Comparison of ENCODE assay signal across 1 cellular context in the genomic region with DNA sequence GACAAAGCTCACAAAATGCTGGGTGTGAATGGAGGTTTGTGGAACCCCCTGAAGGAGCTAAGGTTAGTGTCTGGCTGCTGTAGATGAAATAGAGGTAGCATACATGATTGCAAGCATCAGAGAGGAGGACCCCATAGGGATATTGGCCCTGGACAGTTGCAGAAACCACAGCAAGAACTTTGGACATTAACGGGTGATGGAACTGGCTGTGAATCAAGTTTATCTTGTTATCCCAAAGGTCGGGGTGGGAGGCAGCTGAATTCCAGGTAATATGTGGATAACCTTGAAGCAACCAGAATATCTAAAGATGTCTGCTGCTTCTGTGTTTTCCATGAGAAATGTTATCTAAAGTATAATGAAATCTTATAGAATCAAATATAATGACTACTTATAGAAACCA.
TF ChIP-seq lines count a peak whose summit lies in the region.

No MANE protein-coding gene starts in this region.

TF ChIP-seq in liver, 16 proteins besides CTCF, POLR2A, EP300 and RAD21 (continued from another document):
- TF ChIP-seq, protein P1, sequence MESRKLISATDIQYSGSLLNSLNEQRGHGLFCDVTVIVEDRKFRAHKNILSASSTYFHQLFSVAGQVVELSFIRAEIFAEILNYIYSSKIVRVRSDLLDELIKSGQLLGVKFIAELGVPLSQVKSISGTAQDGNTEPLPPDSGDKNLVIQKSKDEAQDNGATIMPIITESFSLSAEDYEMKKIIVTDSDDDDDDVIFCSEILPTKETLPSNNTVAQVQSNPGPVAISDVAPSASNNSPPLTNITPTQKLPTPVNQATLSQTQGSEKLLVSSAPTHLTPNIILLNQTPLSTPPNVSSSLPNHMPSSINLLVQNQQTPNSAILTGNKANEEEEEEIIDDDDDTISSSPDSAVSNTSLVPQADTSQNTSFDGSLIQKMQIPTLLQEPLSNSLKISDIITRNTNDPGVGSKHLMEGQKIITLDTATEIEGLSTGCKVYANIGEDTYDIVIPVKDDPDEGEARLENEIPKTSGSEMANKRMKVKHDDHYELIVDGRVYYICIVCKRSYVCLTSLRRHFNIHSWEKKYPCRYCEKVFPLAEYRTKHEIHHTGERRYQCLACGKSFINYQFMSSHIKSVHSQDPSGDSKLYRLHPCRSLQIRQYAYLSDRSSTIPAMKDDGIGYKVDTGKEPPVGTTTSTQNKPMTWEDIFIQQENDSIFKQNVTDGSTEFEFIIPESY (IDR thresholded peaks at IDR 0.05), result no peak
- TF ChIP-seq HNF4A (conservative IDR thresholded peaks at IDR 0.05) (peak; percentile 46 to 57), SP1 (IDR thresholded peaks at IDR 0.05) (no peak), ATF3 (IDR thresholded peaks at IDR 0.05) (no peak), HNF4G (IDR thresholded peaks at IDR 0.05) (no peak)
- TF ChIP-seq, protein P2, sequence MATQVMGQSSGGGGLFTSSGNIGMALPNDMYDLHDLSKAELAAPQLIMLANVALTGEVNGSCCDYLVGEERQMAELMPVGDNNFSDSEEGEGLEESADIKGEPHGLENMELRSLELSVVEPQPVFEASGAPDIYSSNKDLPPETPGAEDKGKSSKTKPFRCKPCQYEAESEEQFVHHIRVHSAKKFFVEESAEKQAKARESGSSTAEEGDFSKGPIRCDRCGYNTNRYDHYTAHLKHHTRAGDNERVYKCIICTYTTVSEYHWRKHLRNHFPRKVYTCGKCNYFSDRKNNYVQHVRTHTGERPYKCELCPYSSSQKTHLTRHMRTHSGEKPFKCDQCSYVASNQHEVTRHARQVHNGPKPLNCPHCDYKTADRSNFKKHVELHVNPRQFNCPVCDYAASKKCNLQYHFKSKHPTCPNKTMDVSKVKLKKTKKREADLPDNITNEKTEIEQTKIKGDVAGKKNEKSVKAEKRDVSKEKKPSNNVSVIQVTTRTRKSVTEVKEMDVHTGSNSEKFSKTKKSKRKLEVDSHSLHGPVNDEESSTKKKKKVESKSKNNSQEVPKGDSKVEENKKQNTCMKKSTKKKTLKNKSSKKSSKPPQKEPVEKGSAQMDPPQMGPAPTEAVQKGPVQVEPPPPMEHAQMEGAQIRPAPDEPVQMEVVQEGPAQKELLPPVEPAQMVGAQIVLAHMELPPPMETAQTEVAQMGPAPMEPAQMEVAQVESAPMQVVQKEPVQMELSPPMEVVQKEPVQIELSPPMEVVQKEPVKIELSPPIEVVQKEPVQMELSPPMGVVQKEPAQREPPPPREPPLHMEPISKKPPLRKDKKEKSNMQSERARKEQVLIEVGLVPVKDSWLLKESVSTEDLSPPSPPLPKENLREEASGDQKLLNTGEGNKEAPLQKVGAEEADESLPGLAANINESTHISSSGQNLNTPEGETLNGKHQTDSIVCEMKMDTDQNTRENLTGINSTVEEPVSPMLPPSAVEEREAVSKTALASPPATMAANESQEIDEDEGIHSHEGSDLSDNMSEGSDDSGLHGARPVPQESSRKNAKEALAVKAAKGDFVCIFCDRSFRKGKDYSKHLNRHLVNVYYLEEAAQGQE (IDR thresholded peaks at IDR 0.05), result no peak
